In genomic region chr6:157760589-157761330, GRCh38 we compare ENCODE assay signal across 8 cellular contexts.
DNase-seq lines count a peak whose midpoint lies in the region; ATAC-seq and TF ChIP-seq lines count a peak whose summit lies in the region.

No MANE protein-coding gene starts in this region.

- H3K9me3 Mint-ChIP-seq in activated CD8-positive, alpha-beta T cell treated with anti-CD3 and anti-CD28 coated beads for 36 hours, result peaks cover 2% of the 10 kb centered on the region

- peak overlapping the region; percentile 62 for H3K4me3 Mint-ChIP-seq in activated CD8-positive, alpha-beta T cell treated with anti-CD3 and anti-CD28 coated beads for 36 hours

- H3K27ac Mint-ChIP-seq in activated CD8-positive, alpha-beta T cell treated with anti-CD3 and anti-CD28 coated beads for 36 hours, result peak overlapping the region; percentile 97

- no peaks in the 10 kb centered on the region for H3K27me3 Mint-ChIP-seq in activated CD8-positive, alpha-beta T cell treated with anti-CD3 and anti-CD28 coated beads for 36 hours

- POLR2A ChIA-PET in activated CD8-positive, alpha-beta T cell treated with anti-CD3 and anti-CD28 coated beads for 36 hours (lab: Charles Lee), result interaction anchor here (0.7 to 10.4 kb wide), 12 partner anchors 9 to 132 kb away, joined by 3 to 102 read pairs (median 4); no protein-coding TSS in a partner anchor

- H3K4me1 Mint-ChIP-seq in activated CD8-positive, alpha-beta T cell treated with anti-CD3 and anti-CD28 coated beads for 36 hours (ENCODE audit: low read depth), result peaks cover 87% of the 10 kb centered on the region

- ATAC-seq in GM18502 (IDR thresholded peaks at IDR 0.05; ENCODE audit: poor library complexity, unreplicated experiment), result peak; percentile 8
- peak; percentile 10 for ATAC-seq in HG03175 (IDR thresholded peaks at IDR 0.05; ENCODE audit: unreplicated experiment)
- ATAC-seq in activated CD8-positive, alpha-beta T cell treated with anti-CD3 and anti-CD28 coated beads for 36 hours, result peak; percentile 25
- ATAC-seq in GM21515 (IDR thresholded peaks at IDR 0.05; ENCODE audit: unreplicated experiment), result no peak

- CTCF ChIA-PET in activated CD8-positive, alpha-beta T cell treated with anti-CD3 and anti-CD28 coated beads for 36 hours (lab: Charles Lee), result interaction anchor here (1.0 to 6.7 kb wide), 13 partner anchors 40 to 310 kb away, joined by 3 to 50 read pairs (median 5); no protein-coding TSS in a partner anchor

- peaks cover 3% of the 10 kb centered on the region for H3K36me3 Mint-ChIP-seq in activated CD8-positive, alpha-beta T cell treated with anti-CD3 and anti-CD28 coated beads for 36 hours (ENCODE audit: low read depth)

- TF ChIP-seq CTCF in activated CD8-positive, alpha-beta T cell treated with anti-CD3 and anti-CD28 coated beads for 36 hours (IDR thresholded peaks at IDR 0.05), result no peak

- peak; percentile 68 for DNase-seq in activated CD8-positive, alpha-beta T cell treated with anti-CD3 and anti-CD28 coated beads for 36 hours
- DNase-seq in glomerular endothelial cell (ENCODE audit: extremely low read depth, low read depth, low spot score) (peak; percentile 44), Ammon's horn (ENCODE audit: low spot score) (no peak), GM19240 (ENCODE audit: insufficient read length, low spot score) (no peak), DMS 273 treated with DMSO at 0.1 percent for 48 hours (lab: John Stamatoyannopoulos, UW) (no peak)

- intact Hi-C loops in activated CD8-positive, alpha-beta T cell treated with anti-CD3 and anti-CD28 coated beads for 36 hours (cut with micrococcal nuclease), result loop anchor here (1.0 to 5.0 kb wide), 2 partner anchors 64 to 127 kb away; no protein-coding TSS in a partner anchor

Comparison
In these comparisons a context has a peak if more than half of its experiments do, and no peak if none do; other contexts are left out.
1. DNase-seq: peak in activated CD8-positive, alpha-beta T cell treated with anti-CD3 and anti-CD28 coated beads for 36 hours (single experiment) and glomerular endothelial cell (single experiment); none in Ammon's horn (single experiment), GM19240 (single experiment) and DMS 273 treated with DMSO at 0.1 percent for 48 hours (single experiment).